ENCODE assay signal across 13 cellular contexts in genomic region chr9:673966-674526, GRCh38.
A peak's percentile ranks its signal among the peaks of the same experiment; 100 is the strongest.
DNase-seq lines count a peak whose midpoint lies in the region; ATAC-seq and TF ChIP-seq lines count a peak whose summit lies in the region.
"Had no signal": no experiment of that assay in that cellular context is flagged by ENCODE, and none has a peak within 500 bp of the region (broad histone marks: within the 10 kb centered on the region; RNA-seq: fewer than 3 reads in every experiment).

No MANE protein-coding gene starts in this region.

- H3K4me1 ChIP-seq in BLaER1 (peaks cover 25% of the 10 kb centered on the region), fibroblast of lung (ENCODE audit: control insufficient read depth, extremely low read depth, insufficient read depth, low read length) (no peaks in the 10 kb centered on the region), neuronal stem cell (ENCODE audit: control insufficient read depth in 2 of 2, insufficient read depth in 1 of 2, low read depth in 1 of 2, low read length in 2 of 2) (peaks cover 5 to 12% of the 10 kb centered on the region in 2 donors), gastrocnemius medialis (peaks cover 18 to 19% of the 10 kb centered on the region in 2 donors)

- CTCF ChIA-PET in RWPE1 (lab: Yijun Ruan, JAX), result interaction anchor here (0.7 kb wide), 2 partner anchors 17 to 61 kb away, joined by 3 read pairs; no protein-coding TSS in a partner anchor

- ATAC-seq in gastrocnemius medialis, result no peak
- no peak for ATAC-seq in GM19463 (IDR thresholded peaks at IDR 0.05; ENCODE audit: unreplicated experiment)
- ATAC-seq: activated T-cell treated with anti-CD3 and anti-CD28 coated beads, Interleukin-2, amount 50 U/mL, for 72 hours; naive thymus-derived CD8-positive, alpha-beta T cell; T-cell had no signal

- in situ Hi-C loops in gastrocnemius medialis (cut with MboI; ENCODE audit: low sequenced_read_pairs in 4 of 4), result loop anchor here in 1 of 4 donors (10.0 kb wide), 1 partner anchor 59 kb away; no protein-coding TSS in a partner anchor

- POLR2A ChIA-PET in RWPE1 (lab: Yijun Ruan, JAX; ENCODE audit: low non-redundant PET), result no interaction called here

- no peaks in the 10 kb centered on the region for H3K79me2 ChIP-seq in fibroblast of lung (ENCODE audit: control insufficient read depth, insufficient read depth, low read length)

- H3K79me1 ChIP-seq in neuronal stem cell (ENCODE audit: low read depth, low read length), result peaks cover 3% of the 10 kb centered on the region

- H2BK5ac ChIP-seq in neuronal stem cell (ENCODE audit: low read length), result no peak overlapping the region

- no peak overlapping the region for H3K9ac ChIP-seq in BLaER1
- no peak overlapping the region for H3K9ac ChIP-seq in fibroblast of lung (ENCODE audit: insufficient read depth, low read length)
- H3K9ac ChIP-seq in neuronal stem cell (ENCODE audit: low read depth, low read length, poor library complexity), result no peak overlapping the region

- no CpG with 5 or more reads among the region's 3 CpGs for WGBS in neuronal stem cell (ENCODE audit: extremely low coverage in 2 of 2, insufficient read length in 2 of 2, insufficient replicate concordance in 1 of 2), 2 donors

- no peak overlapping the region for H3K4me3 ChIP-seq in BLaER1
- no peak overlapping the region for H3K4me3 ChIP-seq in fibroblast of lung (replicated peaks in 1 of 4; ENCODE audit: control extremely low read depth in 1 of 4, insufficient read depth in 1 of 4, low read depth in 3 of 4, low read length in 4 of 4)
- H3K4me3 ChIP-seq in neuronal stem cell (ENCODE audit: low read length in 2 of 2), result no peak overlapping the region
- H3K4me3 ChIP-seq in gastrocnemius medialis, result no peak overlapping the region

- H3K14ac ChIP-seq in neuronal stem cell (ENCODE audit: low read length), result no peak overlapping the region

- TF ChIP-seq CTCF in RWPE1 (conservative IDR thresholded peaks at IDR 0.05; ENCODE audit: low read depth), result no peak
- TF ChIP-seq CTCF in fibroblast of lung (conservative IDR thresholded peaks at IDR 0.05 in 1 of 2, IDR thresholded peaks at IDR 0.05 in 1 of 2; ENCODE audit: low read depth in 1 of 2, low read length in 2 of 2), result no peak
- no peak for TF ChIP-seq CTCF in gastrocnemius medialis (IDR thresholded peaks at IDR 0.05 in 4 of 5, conservative IDR thresholded peaks at IDR 0.05 in 1 of 5)

- H2BK12ac ChIP-seq in neuronal stem cell (ENCODE audit: low read length), result no peak overlapping the region

- H4K91ac ChIP-seq in neuronal stem cell (ENCODE audit: low read depth, low read length, poor library complexity), result no peak overlapping the region

- H2AFZ ChIP-seq in fibroblast of lung (ENCODE audit: low read length) (peak overlapping the region; percentile 43), neuronal stem cell (ENCODE audit: low read length) (no peak overlapping the region)

- H2BK120ac ChIP-seq in neuronal stem cell (ENCODE audit: low read depth, low read length), result no peak overlapping the region

- H3K27me3 ChIP-seq in BLaER1, result no peaks in the 10 kb centered on the region
- H3K27me3 ChIP-seq in fibroblast of lung (ENCODE audit: control insufficient read depth, insufficient read depth, low read length), result no peaks in the 10 kb centered on the region
- no peaks in the 10 kb centered on the region for H3K27me3 ChIP-seq in neuronal stem cell (ENCODE audit: control insufficient read depth in 3 of 3, insufficient read depth in 3 of 3, low read depth in 1 of 3, low read length in 3 of 3)
- no peaks in the 10 kb centered on the region for H3K27me3 ChIP-seq in gastrocnemius medialis

- no peak overlapping the region for H3K23ac ChIP-seq in neuronal stem cell (ENCODE audit: low read depth, low read length, poor library complexity)

- H3K18ac ChIP-seq in neuronal stem cell (ENCODE audit: low read length), result no peak overlapping the region

- intact Hi-C loops in gastrocnemius medialis (cut with DNase I; ENCODE audit: low total_unique reads), result no loop called here

- no peak overlapping the region for H2AK5ac ChIP-seq in neuronal stem cell (ENCODE audit: low read depth, low read length)

- H3K27ac ChIP-seq in BLaER1 (no peak overlapping the region), RWPE1 (peak overlapping the region; percentile 91), fibroblast of lung (ENCODE audit: insufficient read depth, low read length) (no peak overlapping the region), neuronal stem cell (replicated peaks; ENCODE audit: low read length) (no peak overlapping the region), gastrocnemius medialis (no peak overlapping the region)

- H3K36me3 ChIP-seq in BLaER1, result no peaks in the 10 kb centered on the region
- H3K36me3 ChIP-seq in fibroblast of lung (ENCODE audit: control insufficient read depth, insufficient read depth, low read length), result no peaks in the 10 kb centered on the region
- no peaks in the 10 kb centered on the region for H3K36me3 ChIP-seq in neuronal stem cell (replicated peaks in 1 of 2; ENCODE audit: control insufficient read depth in 2 of 2, insufficient read depth in 2 of 2, low read length in 2 of 2)
- no peaks in the 10 kb centered on the region for H3K36me3 ChIP-seq in gastrocnemius medialis

- no peak overlapping the region for H3K4ac ChIP-seq in neuronal stem cell (ENCODE audit: low read length)

- peaks cover 18% of the 10 kb centered on the region for H3K9me3 ChIP-seq in BLaER1
- no peaks in the 10 kb centered on the region for H3K9me3 ChIP-seq in fibroblast of lung (ENCODE audit: control insufficient read depth, insufficient read depth, low read depth, low read length)
- H3K9me3 ChIP-seq in neuronal stem cell (replicated peaks in 1 of 2; ENCODE audit: control insufficient read depth in 2 of 2, insufficient read depth in 1 of 2, low read depth in 1 of 2, low read length in 2 of 2), result peaks cover 2 to 4% of the 10 kb centered on the region in 2 donors
- no peaks in the 10 kb centered on the region for H3K9me3 ChIP-seq in gastrocnemius medialis

- no peak for TF ChIP-seq POLR2A in gastrocnemius medialis (IDR thresholded peaks at IDR 0.05)

- H2BK15ac ChIP-seq in neuronal stem cell (ENCODE audit: low read length), result no peak overlapping the region

- no peak overlapping the region for H4K8ac ChIP-seq in neuronal stem cell (ENCODE audit: low read depth, low read length)

- H4K20me1 ChIP-seq in BLaER1 (no peaks in the 10 kb centered on the region), fibroblast of lung (ENCODE audit: control insufficient read depth, extremely low read depth, insufficient read depth, low read length) (no peaks in the 10 kb centered on the region)

- H3K4me2 ChIP-seq in BLaER1 (peak overlapping the region; percentile 30), fibroblast of lung (ENCODE audit: extremely low read depth, insufficient read depth, low read length) (no peak overlapping the region), neuronal stem cell (ENCODE audit: insufficient read depth, low read length, poor library complexity, severe bottlenecking) (no peak overlapping the region)

- no peak for DNase-seq in RWPE1 (ENCODE audit: low spot score)
- DNase-seq in fibroblast of lung (ENCODE audit: low read depth in 2 of 2), result no peak
- peak; percentile 35 for DNase-seq in neuronal stem cell (ENCODE audit: low spot score)
- DNase-seq in NCI-H510A treated with DMSO at 0.1 percent for 48 hours (lab: John Stamatoyannopoulos, UW), result no peak
- DNase-seq in gastrocnemius medialis, result no peak
- DNase-seq in putamen (ENCODE audit: low spot score), result no peak
- DNase-seq: activated CD4-positive, alpha-beta T cell treated with anti-CD3 and anti-CD28 coated beads for 1 hour; activated T-cell treated with anti-CD3 and anti-CD28 coated beads, Interleukin-2, amount 50 U/mL, for 72 hours; AML-193; naive thymus-derived CD8-positive, alpha-beta T cell; T-cell had no signal
